In the genomic region with DNA sequence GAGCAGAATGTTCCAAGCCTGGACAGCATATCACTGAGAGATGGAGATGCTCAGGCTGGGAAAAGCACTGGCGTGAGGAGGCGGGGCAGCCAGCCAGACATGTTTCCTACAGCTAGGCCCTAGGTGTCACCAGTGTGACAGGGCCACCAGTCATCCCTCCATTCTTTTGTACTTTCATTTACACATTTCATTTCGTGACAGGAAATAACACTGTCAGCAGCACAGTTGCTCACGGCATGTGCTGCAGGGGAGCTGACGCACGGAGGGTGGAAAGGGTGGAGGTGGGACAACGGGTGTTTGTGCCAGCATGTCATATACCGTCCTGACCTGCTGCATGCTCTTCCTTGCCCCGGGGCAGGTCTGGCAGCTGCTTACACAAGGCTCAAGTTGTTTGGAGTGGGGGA, we compare ENCODE assay signal across 7 cellular contexts. TPM values are rescaled to one million over a fixed set of nuclear protein-coding genes. Genes with fewer than 3 reads are reported as not detected.
A peak's percentile ranks its signal among the peaks of the same experiment; 100 is the strongest.
DNase-seq lines count a peak whose midpoint lies in the region; ATAC-seq and TF ChIP-seq lines count a peak whose summit lies in the region.

No MANE protein-coding gene starts in this region.

- POLR2A ChIA-PET in activated naive CD8-positive, alpha-beta T cell treated with anti-CD3 and anti-CD28 coated beads, Interleukin-2, amount 10 ng/mL, durations not matched to agents 7 days and 5 days (lab: Charles Lee): interaction anchor here (0.6 to 5.3 kb wide), 13 partner anchors 8 to 242 kb away, joined by 3 to 57 read pairs (median 4); a partner anchor contains a TSS

- H3K9me3 Mint-ChIP-seq in activated naive CD8-positive, alpha-beta T cell treated with anti-CD3 and anti-CD28 coated beads, Interleukin-2, amount 10 ng/mL, durations not matched to agents 7 days and 5 days: peaks cover 1% of the 10 kb centered on the region
- peaks cover 6% of the 10 kb centered on the region for H3K9me3 Mint-ChIP-seq in mesothelial cell of epicardium

- peaks cover 2% of the 10 kb centered on the region for H3K36me3 Mint-ChIP-seq in activated naive CD8-positive, alpha-beta T cell treated with anti-CD3 and anti-CD28 coated beads, Interleukin-2, amount 10 ng/mL, durations not matched to agents 7 days and 5 days
- H3K36me3 Mint-ChIP-seq in mesothelial cell of epicardium: no peaks in the 10 kb centered on the region

- peak; percentile 86 for DNase-seq in T follicular helper cell (ENCODE audit: low read depth)
- peak; percentile 78 for DNase-seq in activated naive CD8-positive, alpha-beta T cell treated with anti-CD3 and anti-CD28 coated beads, Interleukin-2, amount 10 ng/mL, durations not matched to agents 7 days and 5 days
- no peak for DNase-seq in sciatic nerve (ENCODE audit: low spot score)
- no peak for DNase-seq in posterior vena cava (ENCODE audit: low spot score)
- DNase-seq in mesothelial cell of epicardium (ENCODE audit: low spot score in 2 of 2, unreplicated experiment in 2 of 2): no peak

- ATAC-seq in GM19023 (IDR thresholded peaks at IDR 0.05; ENCODE audit: unreplicated experiment) (peak; percentile 93), HG02981 (IDR thresholded peaks at IDR 0.05; ENCODE audit: unreplicated experiment) (peak; percentile 84), sciatic nerve (peak; percentile 67)
- ATAC-seq in activated naive CD8-positive, alpha-beta T cell treated with anti-CD3 and anti-CD28 coated beads, Interleukin-2, amount 10 ng/mL, durations not matched to agents 7 days and 5 days (ENCODE audit: low read depth): peak; percentile 94

- H3K4me3 Mint-ChIP-seq in activated naive CD8-positive, alpha-beta T cell treated with anti-CD3 and anti-CD28 coated beads, Interleukin-2, amount 10 ng/mL, durations not matched to agents 7 days and 5 days: peak overlapping the region; percentile 84
- H3K4me3 Mint-ChIP-seq in mesothelial cell of epicardium: no peak overlapping the region

- peaks cover 2% of the 10 kb centered on the region for H3K27me3 Mint-ChIP-seq in activated naive CD8-positive, alpha-beta T cell treated with anti-CD3 and anti-CD28 coated beads, Interleukin-2, amount 10 ng/mL, durations not matched to agents 7 days and 5 days
- H3K27me3 Mint-ChIP-seq in mesothelial cell of epicardium (ENCODE audit: low read depth): no peaks in the 10 kb centered on the region

- intact Hi-C loops in sciatic nerve (cut with DNase I) (no loop called here), posterior vena cava (cut with DNase I) (no loop called here)

- no peak for TF ChIP-seq CTCF in mesothelial cell of epicardium (IDR thresholded peaks at IDR 0.05; ENCODE audit: unreplicated experiment)

- H3K27ac Mint-ChIP-seq in activated naive CD8-positive, alpha-beta T cell treated with anti-CD3 and anti-CD28 coated beads, Interleukin-2, amount 10 ng/mL, durations not matched to agents 7 days and 5 days: peak overlapping the region; percentile 100
- no peak overlapping the region for H3K27ac Mint-ChIP-seq in mesothelial cell of epicardium

- peaks cover 37% of the 10 kb centered on the region for H3K4me1 Mint-ChIP-seq in activated naive CD8-positive, alpha-beta T cell treated with anti-CD3 and anti-CD28 coated beads, Interleukin-2, amount 10 ng/mL, durations not matched to agents 7 days and 5 days
- peaks cover 9% of the 10 kb centered on the region for H3K4me1 Mint-ChIP-seq in mesothelial cell of epicardium

RNA-seq across cellular contexts. Expression of a gene that starts 14.8 kb away (rescaled TPM):
- 10 to 100 TPM; 54.1 to 55.9 TPM for total RNA-seq in activated naive CD8-positive, alpha-beta T cell treated with anti-CD3 and anti-CD28 coated beads, Interleukin-2, amount 10 ng/mL, durations not matched to agents 7 days and 5 days
- total RNA-seq in sciatic nerve (111 TPM), posterior vena cava (10 to 100 TPM; 39.1 to 43.3 TPM), mesothelial cell of epicardium (111 to 122 TPM (median 114 TPM) in 3 replicates)

Comparison
In these comparisons a context has a peak if more than half of its experiments do, and no peak if none do; other contexts are left out.
1. DNase-seq: peak in T follicular helper cell (single experiment) and activated naive CD8-positive, alpha-beta T cell treated with anti-CD3 and anti-CD28 coated beads, Interleukin-2, amount 10 ng/mL, durations not matched to agents 7 days and 5 days (single experiment); none in sciatic nerve (single experiment), posterior vena cava (single experiment) and mesothelial cell of epicardium (0 of 2).
2. Peak in every context shown above with its lines, with median percentiles within 50 percentile points of each other: ATAC-seq.